Comparison of ENCODE assay signal across 9 cellular contexts in the genomic region with DNA sequence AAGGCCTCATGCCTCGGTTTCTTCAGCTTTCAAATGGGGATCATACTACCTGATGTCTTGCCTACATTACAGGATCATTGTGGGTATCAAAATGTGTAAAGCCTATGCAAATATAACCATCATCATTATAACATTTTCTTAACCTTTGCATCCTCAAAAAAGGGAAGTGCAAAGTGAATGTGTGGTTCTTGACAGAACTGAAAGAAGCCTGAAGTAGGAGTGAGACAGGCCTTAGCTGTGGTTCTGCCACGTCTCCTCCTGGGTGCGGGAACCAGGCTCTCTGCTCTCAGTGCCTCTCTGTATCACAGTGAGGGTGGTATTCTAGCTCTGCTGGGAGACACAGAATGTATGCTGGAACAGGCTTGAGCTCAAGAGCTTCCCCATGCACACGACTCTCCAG.
A peak's percentile ranks its signal among the peaks of the same experiment; 100 is the strongest.
DNase-seq lines count a peak whose midpoint lies in the region; ATAC-seq and TF ChIP-seq lines count a peak whose summit lies in the region.
"Had no signal": no experiment of that assay in that cellular context is flagged by ENCODE, and none has a peak within 500 bp of the region (broad histone marks: within the 10 kb centered on the region; RNA-seq: fewer than 3 reads in every experiment).

No MANE protein-coding gene starts in this region.

- TF ChIP-seq POLR2A in lower leg skin (IDR thresholded peaks at IDR 0.05) = no peak

- H3K27ac Mint-ChIP-seq in stimulated activated naive B cell treated with anti-CD40 and anti-IgM and Interleukin-4, amounts not matched to agents 10 μg/mL and 1 μg/mL and 100 μg/mL, for 72 hours = no peak overlapping the region
- H3K27ac Mint-ChIP-seq: HFFc6 had no signal

- H3K36me3 Mint-ChIP-seq in stimulated activated naive B cell treated with anti-CD40 and anti-IgM and Interleukin-4, amounts not matched to agents 10 μg/mL and 1 μg/mL and 100 μg/mL, for 72 hours = no peaks in the 10 kb centered on the region

- peak; percentile 79 for ATAC-seq in HG02571 (IDR thresholded peaks at IDR 0.05; ENCODE audit: unreplicated experiment)
- ATAC-seq in HG03571 (IDR thresholded peaks at IDR 0.05; ENCODE audit: unreplicated experiment) = peak; percentile 88
- ATAC-seq in stimulated activated naive B cell treated with anti-CD40 and anti-IgM and Interleukin-4, amounts not matched to agents 10 μg/mL and 1 μg/mL and 100 μg/mL, for 72 hours (replicated peaks) = peak; percentile 92 to 95

- 77 to 89% methylated on average over 4 of the region's 4 CpGs for WGBS in lower leg skin, 2 donors

- no peak for TF ChIP-seq CTCF in lower leg skin (IDR thresholded peaks at IDR 0.05)

- H3K27me3 Mint-ChIP-seq in stimulated activated naive B cell treated with anti-CD40 and anti-IgM and Interleukin-4, amounts not matched to agents 10 μg/mL and 1 μg/mL and 100 μg/mL, for 72 hours = peaks cover 0 to 3% of the 10 kb centered on the region in 2 donors

- peaks cover 7 to 17% of the 10 kb centered on the region in 2 donors for H3K9me3 Mint-ChIP-seq in stimulated activated naive B cell treated with anti-CD40 and anti-IgM and Interleukin-4, amounts not matched to agents 10 μg/mL and 1 μg/mL and 100 μg/mL, for 72 hours
- H3K9me3 Mint-ChIP-seq: HFFc6 had no signal

- no peak overlapping the region for H3K4me3 Mint-ChIP-seq in stimulated activated naive B cell treated with anti-CD40 and anti-IgM and Interleukin-4, amounts not matched to agents 10 μg/mL and 1 μg/mL and 100 μg/mL, for 72 hours
- H3K4me3 Mint-ChIP-seq: HFFc6 had no signal

- H3K4me1 Mint-ChIP-seq in stimulated activated naive B cell treated with anti-CD40 and anti-IgM and Interleukin-4, amounts not matched to agents 10 μg/mL and 1 μg/mL and 100 μg/mL, for 72 hours = peaks cover 8 to 9% of the 10 kb centered on the region in 2 donors

- intact Hi-C loops in lower leg skin (cut with DNase I; ENCODE audit: low total_unique reads) = no loop called here

- no peak overlapping the region for H3K4me3 ChIP-seq in lower leg skin (ENCODE audit: low read depth, poor library complexity, severe bottlenecking)

- DNase-seq in activated T-cell treated with anti-CD3 and anti-CD28 coated beads for 48 hours (ENCODE audit: low read depth) (peak; percentile 24), lower leg skin (ENCODE audit: low spot score in 2 of 2) (no peak), SW480 (ENCODE audit: low spot score) (no peak), NCI-H146 treated with DMSO at 0.1 percent for 48 hours (lab: John Stamatoyannopoulos, UW; ENCODE audit: unreplicated experiment) (no peak)
- no peak for DNase-seq in activated T-cell treated with anti-CD3 and anti-CD28 coated beads, Interleukin-2, amount 50 U/mL, for 1 hour
- peak; percentile 21 for DNase-seq in stimulated activated naive B cell treated with anti-CD40 and anti-IgM and Interleukin-4, amounts not matched to agents 10 μg/mL and 1 μg/mL and 100 μg/mL, for 72 hours
- DNase-seq: HFFc6 had no signal

Comparison
In these comparisons a context has a peak if more than half of its experiments do, and no peak if none do; other contexts are left out.
1. DNase-seq: peak in activated T-cell treated with anti-CD3 and anti-CD28 coated beads for 48 hours (single experiment) and stimulated activated naive B cell treated with anti-CD40 and anti-IgM and Interleukin-4, amounts not matched to agents 10 μg/mL and 1 μg/mL and 100 μg/mL, for 72 hours (single experiment); none in activated T-cell treated with anti-CD3 and anti-CD28 coated beads, Interleukin-2, amount 50 U/mL, for 1 hour (single experiment), lower leg skin (0 of 2), SW480 (single experiment) and NCI-H146 treated with DMSO at 0.1 percent for 48 hours (single experiment).
2. Peak in every context shown above with its lines, with median percentiles within 50 percentile points of each other: ATAC-seq.